Comparison of ENCODE assay signal across 1 cellular context in genomic region chr1:12040457-12041051, GRCh38.
TF ChIP-seq lines count a peak whose summit lies in the region.

No MANE protein-coding gene starts in this region.

TF ChIP-seq in K562, 482 proteins besides CTCF, POLR2A, EP300 and RAD21 (continued from another document and continues in another):
- no peak for TF ChIP-seq TCFL5 (CRISPR knock-in tag; conservative IDR thresholded peaks at IDR 0.05)
- peak; percentile 42; the same call in 1 of the 2 replicates for TF ChIP-seq NFIC (IDR thresholded peaks at IDR 0.05)
- TF ChIP-seq HOXB6 (CRISPR knock-in tag; IDR thresholded peaks at IDR 0.05; ENCODE audit: borderline replicate concordance) = no peak
- no peak for TF ChIP-seq SIRT6 (IDR thresholded peaks at IDR 0.05; ENCODE audit: low read depth, low read length)
- TF ChIP-seq CREB3L1 (IDR thresholded peaks at IDR 0.05; ENCODE audit: borderline replicate concordance, low read depth) = no peak
- TF ChIP-seq ZC3H8 (IDR thresholded peaks at IDR 0.05) = no peak
- no peak for TF ChIP-seq PCBP2 (IDR thresholded peaks at IDR 0.05; ENCODE audit: low read depth, low read length, poor library complexity, severe bottlenecking)
- no peak for TF ChIP-seq PHF8 (IDR thresholded peaks at IDR 0.05; ENCODE audit: borderline replicate concordance, low read length)
- no peak for TF ChIP-seq NONO (IDR thresholded peaks at IDR 0.05; ENCODE audit: low read depth in 2 of 2, low read length in 1 of 2)
- peak in 1 of 2 experiments; percentile 25; a peak in 1 of 4 replicates for TF ChIP-seq TEAD1 (CRISPR knock-in tag; IDR thresholded peaks at IDR 0.05)
- TF ChIP-seq ZNF507 (tag; conservative IDR thresholded peaks at IDR 0.05) = no peak
- no peak for TF ChIP-seq RBM34 (IDR thresholded peaks at IDR 0.05; ENCODE audit: borderline replicate concordance, insufficient read depth, low read length)
- no peak for TF ChIP-seq PURB (CRISPR knock-in tag; IDR thresholded peaks at IDR 0.05; ENCODE audit: low read depth)
- TF ChIP-seq ZNF518B (CRISPR knock-in tag; IDR thresholded peaks at IDR 0.05) = no peak
- TF ChIP-seq CHD2 (IDR thresholded peaks at IDR 0.05; ENCODE audit: low read depth, low read length) = no peak
- TF ChIP-seq ZNF551 (CRISPR knock-in tag; IDR thresholded peaks at IDR 0.05) = no peak
- TF ChIP-seq ZNF324 (CRISPR knock-in tag; IDR thresholded peaks at IDR 0.05) = no peak
- no peak for TF ChIP-seq ZNF583 (CRISPR knock-in tag; IDR thresholded peaks at IDR 0.05)
- no peak for TF ChIP-seq YBX1 (IDR thresholded peaks at IDR 0.05)
- TF ChIP-seq SIX5 (IDR thresholded peaks at IDR 0.05; ENCODE audit: borderline replicate concordance in 1 of 2, insufficient read depth in 1 of 2, low read depth in 1 of 2, low read length in 2 of 2) = no peak
- no peak for TF ChIP-seq ID3 (CRISPR knock-in tag; IDR thresholded peaks at IDR 0.05)
- TF ChIP-seq ID3 (tag; IDR thresholded peaks at IDR 0.05) = no peak
- TF ChIP-seq IRF2 (CRISPR knock-in tag; IDR thresholded peaks at IDR 0.05) = no peak
- TF ChIP-seq L3MBTL2 (IDR thresholded peaks at IDR 0.05) = no peak
- TF ChIP-seq CBX5 (IDR thresholded peaks at IDR 0.05; ENCODE audit: borderline replicate concordance, low read depth) = no peak
- TF ChIP-seq ZKSCAN1 (IDR thresholded peaks at IDR 0.05; ENCODE audit: low read depth, low read length) = no peak
- TF ChIP-seq BRD9 (IDR thresholded peaks at IDR 0.05; ENCODE audit: low read depth, partially characterized antibody) = no peak
- TF ChIP-seq HNRNPK (IDR thresholded peaks at IDR 0.05; ENCODE audit: low read depth, low read length, poor library complexity, severe bottlenecking) = no peak
- TF ChIP-seq HMGXB4 (CRISPR knock-in tag; IDR thresholded peaks at IDR 0.05) = no peak
- no peak for TF ChIP-seq PRMT5 (CRISPR knock-in tag; IDR thresholded peaks at IDR 0.05)
- TF ChIP-seq HES1 (IDR thresholded peaks at IDR 0.05; ENCODE audit: low read depth) = no peak
- TF ChIP-seq EHMT2 (IDR thresholded peaks at IDR 0.05) = peak; percentile 60; the same call in 1 of the 2 replicates
- no peak for TF ChIP-seq CEBPG (CRISPR knock-in tag; IDR thresholded peaks at IDR 0.05)
- no peak for TF ChIP-seq CEBPG (tag; conservative IDR thresholded peaks at IDR 0.05 in 1 of 2, IDR thresholded peaks at IDR 0.05 in 1 of 2)
- TF ChIP-seq E2F3 (CRISPR knock-in tag; IDR thresholded peaks at IDR 0.05) = no peak
- TF ChIP-seq ZNF79 (CRISPR knock-in tag; IDR thresholded peaks at IDR 0.05; ENCODE audit: low read depth) = no peak
- no peak for TF ChIP-seq NBN (IDR thresholded peaks at IDR 0.05; ENCODE audit: low read depth)
- TF ChIP-seq MIER1 (IDR thresholded peaks at IDR 0.05; ENCODE audit: low read depth) = no peak
- no peak for TF ChIP-seq MCM2 (IDR thresholded peaks at IDR 0.05; ENCODE audit: low read depth)
- TF ChIP-seq BDP1 (IDR thresholded peaks at IDR 0.05; ENCODE audit: insufficient read depth, insufficient read length) = no peak
- no peak for TF ChIP-seq SAP30 (IDR thresholded peaks at IDR 0.05; ENCODE audit: borderline replicate concordance, insufficient read depth, low read depth, low read length, poor library complexity, severe bottlenecking)
- no peak for TF ChIP-seq HNRNPL (IDR thresholded peaks at IDR 0.05; ENCODE audit: low read depth, low read length)
- TF ChIP-seq NR2F6 (CRISPR knock-in tag; IDR thresholded peaks at IDR 0.05) = no peak
- no peak for TF ChIP-seq PHF21A (IDR thresholded peaks at IDR 0.05; ENCODE audit: borderline replicate concordance, low read depth)
- TF ChIP-seq PREB (CRISPR knock-in tag; IDR thresholded peaks at IDR 0.05) = no peak
- no peak for TF ChIP-seq ZNF316 (IDR thresholded peaks at IDR 0.05)
- no peak for TF ChIP-seq SRSF3 (IDR thresholded peaks at IDR 0.05; ENCODE audit: insufficient read depth, low read length)
- TF ChIP-seq SNAPC5 (CRISPR knock-in tag; IDR thresholded peaks at IDR 0.05) = no peak
- TF ChIP-seq MAFK (IDR thresholded peaks at IDR 0.05; ENCODE audit: low read length) = no peak
- no peak for TF ChIP-seq RERE (CRISPR knock-in tag; IDR thresholded peaks at IDR 0.05; ENCODE audit: borderline replicate concordance)
- no peak for TF ChIP-seq BACH1 (tag; IDR thresholded peaks at IDR 0.05)
- TF ChIP-seq ZFP36 (IDR thresholded peaks at IDR 0.05; ENCODE audit: low read depth, low read length, partially characterized antibody) = no peak
- TF ChIP-seq SAFB (IDR thresholded peaks at IDR 0.05; ENCODE audit: borderline replicate concordance, low read depth, low read length) = no peak
- no peak for TF ChIP-seq SMAD3 (CRISPR knock-in tag; conservative IDR thresholded peaks at IDR 0.05)
- no peak for TF ChIP-seq MEF2D (tag; conservative IDR thresholded peaks at IDR 0.05; ENCODE audit: low read depth)
- TF ChIP-seq ZC3H4 (CRISPR knock-in tag; IDR thresholded peaks at IDR 0.05; ENCODE audit: borderline replicate concordance) = no peak
- TF ChIP-seq MTA3 (IDR thresholded peaks at IDR 0.05; ENCODE audit: borderline replicate concordance) = peak; percentile 51; the same call in 1 of the 2 replicates
- TF ChIP-seq ILK (tag; IDR thresholded peaks at IDR 0.05; ENCODE audit: borderline replicate concordance, low read depth) = no peak
- TF ChIP-seq NR0B1 (IDR thresholded peaks at IDR 0.05; ENCODE audit: partially characterized antibody) = no peak
- no peak for TF ChIP-seq RFX1 (IDR thresholded peaks at IDR 0.05)
- no peak for TF ChIP-seq HNRNPH1 (optimal IDR thresholded peaks at IDR 0.05; ENCODE audit: low read depth, low read length)
- TF ChIP-seq ZNF212 (CRISPR knock-in tag; IDR thresholded peaks at IDR 0.05) = no peak
